18 cellular contexts compared by ENCODE assay signal in genomic region chr20:33522256-33522820, GRCh38. TPM values are rescaled to one million over a fixed set of nuclear protein-coding genes. Genes with fewer than 3 reads are reported as not detected.
A peak's percentile ranks its signal among the peaks of the same experiment; 100 is the strongest.
DNase-seq lines count a peak whose midpoint lies in the region; ATAC-seq and TF ChIP-seq lines count a peak whose summit lies in the region.
"Had no signal": no experiment of that assay in that cellular context is flagged by ENCODE, and none has a peak within 500 bp of the region (broad histone marks: within the 10 kb centered on the region; RNA-seq: fewer than 3 reads in every experiment).

No MANE protein-coding gene starts in this region.

- H3K4me3 ChIP-seq in MG63 (no peak overlapping the region), fibroblast of pulmonary artery (replicated peaks; ENCODE audit: low read depth, low read length) (no peak overlapping the region)
- H3K4me3 ChIP-seq: heart right ventricle, SJSA1, tibial artery had no signal

- no peaks in the 10 kb centered on the region for H3K36me3 ChIP-seq in MG63
- H3K36me3 ChIP-seq: SJSA1 had no signal

- ATAC-seq in GM21825 (IDR thresholded peaks at IDR 0.05; ENCODE audit: unreplicated experiment): no peak
- ATAC-seq: heart right ventricle; PC-3; stimulated activated naive B cell treated with anti-CD40 and anti-IgM and Interleukin-4, amounts not matched to agents 10 μg/mL and 1 μg/mL and 100 μg/mL, for 72 hours; T-helper 17 cell had no signal

- H3K27me3 ChIP-seq in MG63: no peaks in the 10 kb centered on the region
- H3K27me3 ChIP-seq: heart right ventricle, SJSA1, tibial artery had no signal

- H3K9me3 ChIP-seq in MG63: no peaks in the 10 kb centered on the region
- H3K9me3 ChIP-seq: Caco-2, heart right ventricle, SJSA1, tibial artery had no signal

- no peak for TF ChIP-seq CTCF in fibroblast of pulmonary artery (IDR thresholded peaks at IDR 0.05; ENCODE audit: low read length, missing control alignments)

- peak; percentile 53 for DNase-seq in activated CD8-positive, alpha-beta memory T cell treated with anti-CD3 and anti-CD28 coated beads, Interleukin-2, amount 50 U/mL, for 48 hours
- DNase-seq in activated CD8-positive, alpha-beta memory T cell treated with anti-CD3 and anti-CD28 coated beads, Interleukin-2, amount 50 U/mL, for 4 hours: no peak
- peak; percentile 45 for DNase-seq in DMS53 (lab: John Stamatoyannopoulos, UW)
- DNase-seq in MG63: peak; percentile 36
- peak; percentile 6 for DNase-seq in fibroblast of pulmonary artery (ENCODE audit: low read depth)
- DNase-seq in NCI-H1930 (lab: John Stamatoyannopoulos, UW): no peak
- DNase-seq: activated naive CD8-positive, alpha-beta T cell treated with anti-CD3 and anti-CD28 coated beads, Interleukin-2, amount 10 ng/mL, durations not matched to agents 7 days and 5 days; Caco-2; cortex of kidney; heart right ventricle; IMR-90; small intestine; stimulated activated naive B cell treated with anti-CD40 and anti-IgM and Interleukin-4, amounts not matched to agents 10 μg/mL and 1 μg/mL and 100 μg/mL, for 72 hours; T-helper 17 cell; tibial artery had no signal

RNA-seq across cellular contexts. Expression of gene CBFA2T2, which starts 32.4 kb away (rescaled TPM):
- total RNA-seq in MG63 (2014; rRNA removed; shearing (Covaris generic); ENCODE audit: low replicate concordance): 7.2 and 7.5 TPM in 2 replicates

Comparison
In these comparisons a context has a peak if more than half of its experiments do, and no peak if none do; other contexts are left out.
1. DNase-seq: peak in activated CD8-positive, alpha-beta memory T cell treated with anti-CD3 and anti-CD28 coated beads, Interleukin-2, amount 50 U/mL, for 48 hours (single experiment), DMS53 (single experiment), MG63 (single experiment) and fibroblast of pulmonary artery (single experiment); none in activated CD8-positive, alpha-beta memory T cell treated with anti-CD3 and anti-CD28 coated beads, Interleukin-2, amount 50 U/mL, for 4 hours (single experiment) and NCI-H1930 (0 of 2).